ENCODE assay signal across 7 cellular contexts in genomic region chr2:201450910-201451329, GRCh38. TPM values are rescaled to one million over a fixed set of nuclear protein-coding genes. Genes with fewer than 3 reads are reported as not detected.
DNase-seq lines count a peak whose midpoint lies in the region; ATAC-seq and TF ChIP-seq lines count a peak whose summit lies in the region.

No MANE protein-coding gene starts in this region.

- H3K9me3 Mint-ChIP-seq in dendritic cell treated with granulocyte-macrophage colony-stimulating factor and Interleukin-4, amounts not matched to agents 40 ng/mL and 50 ng/mL, for 4 days, result no peaks in the 10 kb centered on the region

- H3K36me3 Mint-ChIP-seq in dendritic cell treated with granulocyte-macrophage colony-stimulating factor and Interleukin-4, amounts not matched to agents 40 ng/mL and 50 ng/mL, for 4 days (ENCODE audit: low read depth), result peaks cover 32% of the 10 kb centered on the region

- H3K36me3 ChIP-seq in mucosa of descending colon (ENCODE audit: low read depth), result no peaks in the 10 kb centered on the region

- H3K4me3 ChIP-seq in mucosa of descending colon, result peak overlapping the region; percentile 82

- no peaks in the 10 kb centered on the region for H3K9me3 ChIP-seq in mucosa of descending colon

- peaks cover 48% of the 10 kb centered on the region for H3K4me1 ChIP-seq in mucosa of descending colon (ENCODE audit: low read depth)

- TF ChIP-seq CTCF in GM13977 (IDR thresholded peaks at IDR 0.05; ENCODE audit: extremely low read depth, insufficient read depth, missing control alignments) (no peak), mucosa of descending colon (IDR thresholded peaks at IDR 0.05) (no peak)

- H3K27me3 Mint-ChIP-seq in dendritic cell treated with granulocyte-macrophage colony-stimulating factor and Interleukin-4, amounts not matched to agents 40 ng/mL and 50 ng/mL, for 4 days, result no peaks in the 10 kb centered on the region

- DNase-seq in GM13977 (ENCODE audit: low spot score) (peak; percentile 47), NCI-H524 treated with DMSO at 0.1 percent for 48 hours (lab: John Stamatoyannopoulos, UW) (peak; percentile 88), mucosa of descending colon (no peak), HuH-7.5 (ENCODE audit: low spot score) (no peak), NCI-H2107 (lab: John Stamatoyannopoulos, UW) (no peak)

- peaks cover 41% of the 10 kb centered on the region for H3K4me1 Mint-ChIP-seq in dendritic cell treated with granulocyte-macrophage colony-stimulating factor and Interleukin-4, amounts not matched to agents 40 ng/mL and 50 ng/mL, for 4 days (ENCODE audit: low read depth)

- in situ Hi-C loops in GM13977 (cut with MboI; ENCODE audit: low pct_unique_long_range_greater_than_20kb, low sequenced_read_pairs, unreplicated experiment), result no loop called here

- peak overlapping the region; percentile 97 for H3K4me3 Mint-ChIP-seq in dendritic cell treated with granulocyte-macrophage colony-stimulating factor and Interleukin-4, amounts not matched to agents 40 ng/mL and 50 ng/mL, for 4 days

- intact Hi-C loops in dendritic cell treated with granulocyte-macrophage colony-stimulating factor and Interleukin-4, amounts not matched to agents 40 ng/mL and 50 ng/mL, for 4 days (cut with micrococcal nuclease), result loop anchor here (1.0 to 10.0 kb wide), 4 partner anchors 44 to 334 kb away; partner anchors contain the start of gene ALS2
- intact Hi-C loops in mucosa of descending colon (cut with DNase I, micrococcal nuclease), result no loop called here

- H3K27ac Mint-ChIP-seq in dendritic cell treated with granulocyte-macrophage colony-stimulating factor and Interleukin-4, amounts not matched to agents 40 ng/mL and 50 ng/mL, for 4 days, result peak overlapping the region; percentile 98

- ATAC-seq in HG02610 (IDR thresholded peaks at IDR 0.05; ENCODE audit: unreplicated experiment) (peak; percentile 18), mucosa of descending colon (peak; percentile 5)

RNA-seq across cellular contexts. Expression of gene TRAK2, which starts 0.3 kb away (rescaled TPM):
- total RNA-seq in mucosa of descending colon, result 10 to 100 TPM; 65.6 to 82.2 (median 76.0) TPM

RNA-seq across cellular contexts. Expression of gene STRADB, which starts 0.6 kb away (rescaled TPM):
- 10 to 100 TPM; 47.4 to 79.1 (median 62.1) TPM for total RNA-seq in mucosa of descending colon

Comparison
In these comparisons a context has a peak if more than half of its experiments do, and no peak if none do; other contexts are left out.
1. DNase-seq: peak in GM13977 (single experiment) and NCI-H524 treated with DMSO at 0.1 percent for 48 hours (single experiment); none in mucosa of descending colon (0 of 3), HuH-7.5 (single experiment) and NCI-H2107 (single experiment).